In genomic region chr10:114259825-114260224, GRCh38 we compare ENCODE assay signal across 22 cellular contexts. TPM values are rescaled to one million over a fixed set of nuclear protein-coding genes. Genes with fewer than 3 reads are reported as not detected.
A peak's percentile ranks its signal among the peaks of the same experiment; 100 is the strongest.
DNase-seq lines count a peak whose midpoint lies in the region; ATAC-seq and TF ChIP-seq lines count a peak whose summit lies in the region.
"Had no signal": no experiment of that assay in that cellular context is flagged by ENCODE, and none has a peak within 500 bp of the region (broad histone marks: within the 10 kb centered on the region; RNA-seq: fewer than 3 reads in every experiment).

No MANE protein-coding gene starts in this region.

- H3K4me3 ChIP-seq in AG10803 (ENCODE audit: low read length) = no peak overlapping the region
- H3K4me3 ChIP-seq in naive thymus-derived CD4-positive, alpha-beta T cell (ENCODE audit: low read length) = no peak overlapping the region
- H3K4me3 ChIP-seq: pancreas, SK-N-MC had no signal

- no peaks in the 10 kb centered on the region for H3K4me1 ChIP-seq in naive thymus-derived CD4-positive, alpha-beta T cell (ENCODE audit: control insufficient read depth in 2 of 2, insufficient read depth in 2 of 2, low read length in 2 of 2)

- no peak overlapping the region for H3K4me3 Mint-ChIP-seq in naive thymus-derived CD4-positive, alpha-beta T cell
- H3K4me3 Mint-ChIP-seq: activated naive CD8-positive, alpha-beta T cell treated with anti-CD3 and anti-CD28 coated beads for 36 hours; activated T-cell treated with anti-CD3 and anti-CD28 coated beads, Interleukin-2, amount 50 U/mL, for 24 hours; stimulated activated naive CD8-positive, alpha-beta T cell treated with anti-CD3 and anti-CD28 coated beads, Interleukin-15, Interleukin-2, amounts not matched to agents 100 ng/mL and 50 ng/mL, for 24 hours had no signal

- H3K36me3 ChIP-seq in naive thymus-derived CD4-positive, alpha-beta T cell (ENCODE audit: control insufficient read depth in 2 of 3, insufficient read depth in 3 of 3, low read length in 3 of 3) = no peaks in the 10 kb centered on the region
- H3K36me3 ChIP-seq: pancreas had no signal

- H3K9me3 Mint-ChIP-seq in naive thymus-derived CD4-positive, alpha-beta T cell = no peaks in the 10 kb centered on the region
- H3K9me3 Mint-ChIP-seq: activated naive CD8-positive, alpha-beta T cell treated with anti-CD3 and anti-CD28 coated beads for 36 hours; activated T-cell treated with anti-CD3 and anti-CD28 coated beads, Interleukin-2, amount 50 U/mL, for 24 hours; stimulated activated naive CD8-positive, alpha-beta T cell treated with anti-CD3 and anti-CD28 coated beads, Interleukin-15, Interleukin-2, amounts not matched to agents 100 ng/mL and 50 ng/mL, for 24 hours had no signal

- no peaks in the 10 kb centered on the region for H3K9me3 ChIP-seq in naive thymus-derived CD4-positive, alpha-beta T cell (ENCODE audit: control insufficient read depth in 2 of 3, low read length in 3 of 3)
- H3K9me3 ChIP-seq: pancreas had no signal

- H3K27ac ChIP-seq in naive thymus-derived CD4-positive, alpha-beta T cell (ENCODE audit: low read depth, low read length) = no peak overlapping the region
- H3K27ac ChIP-seq: pancreas, SK-N-MC had no signal

- H3K4me1 Mint-ChIP-seq in naive thymus-derived CD4-positive, alpha-beta T cell = peaks cover 0 to 18% (median 12%) of the 10 kb centered on the region in 7 donors

- in situ Hi-C loops in KBM-7 (cut with MboI; ENCODE audit: low pct_unique_long_range_greater_than_20kb, low sequenced_read_pairs) = no loop called here

- POLR2A ChIA-PET in naive thymus-derived CD4-positive, alpha-beta T cell (lab: Charles Lee) = no interaction called here

- TF ChIP-seq POLR2A in erythroblast (IDR thresholded peaks at IDR 0.05; ENCODE audit: low read length) = no peak

- intact Hi-C loops in left cardiac atrium (cut with DNase I) (no loop called here), sciatic nerve (cut with DNase I) (no loop called here)
- intact Hi-C loops in naive thymus-derived CD4-positive, alpha-beta T cell (cut with micrococcal nuclease) = no loop called here

- no peaks in the 10 kb centered on the region for H3K36me3 Mint-ChIP-seq in naive thymus-derived CD4-positive, alpha-beta T cell
- H3K36me3 Mint-ChIP-seq: activated naive CD8-positive, alpha-beta T cell treated with anti-CD3 and anti-CD28 coated beads for 36 hours had no signal

- DNase-seq in AG10803 (ENCODE audit: low read depth) = peak; percentile 86
- DNase-seq in amniotic epithelial cell (ENCODE audit: low read depth) = peak; percentile 48
- peak; percentile 72 for DNase-seq in left cardiac atrium
- DNase-seq in sciatic nerve (ENCODE audit: low spot score) = no peak
- no peak for DNase-seq in erythroblast (lab: John Stamatoyannopoulos, UW)
- DNase-seq in C1 segment of cervical spinal cord (lab: John Stamatoyannopoulos, UW) = no peak
- no peak for DNase-seq in naive thymus-derived CD4-positive, alpha-beta T cell
- no peak for DNase-seq in KBM-7
- DNase-seq: activated CD4-positive, alpha-beta T cell treated with anti-CD3 and anti-CD28 coated beads, Interleukin-2, amount 50 U/mL, for 1 hour; activated naive CD8-positive, alpha-beta T cell treated with anti-CD3 and anti-CD28 coated beads for 36 hours; activated T-cell treated with anti-CD3 and anti-CD28 coated beads, Interleukin-2, amount 50 U/mL, for 24 hours; AML-193; caudate nucleus; DMS 273 treated with DMSO at 0.1 percent for 48 hours; effector memory CD4-positive, alpha-beta T cell; islet precursor cell; Kasumi-1; NCI-H1417 treated with DMSO at 0.1 percent for 48 hours; NCI-H345; pancreas had no signal

- peaks cover 0 to 5% (median 1%) of the 10 kb centered on the region in 5 donors for H3K27me3 Mint-ChIP-seq in naive thymus-derived CD4-positive, alpha-beta T cell
- H3K27me3 Mint-ChIP-seq: activated naive CD8-positive, alpha-beta T cell treated with anti-CD3 and anti-CD28 coated beads for 36 hours; stimulated activated naive CD8-positive, alpha-beta T cell treated with anti-CD3 and anti-CD28 coated beads, Interleukin-15, Interleukin-2, amounts not matched to agents 100 ng/mL and 50 ng/mL, for 24 hours had no signal

- ATAC-seq in left cardiac atrium = peak; percentile 75 to 91
- peak; percentile 47 for ATAC-seq in sciatic nerve
- no peak for ATAC-seq in naive thymus-derived CD4-positive, alpha-beta T cell

- H3K27me3 ChIP-seq in naive thymus-derived CD4-positive, alpha-beta T cell (ENCODE audit: control insufficient read depth in 2 of 2, insufficient read depth in 2 of 2, low read length in 2 of 2) = no peaks in the 10 kb centered on the region
- H3K27me3 ChIP-seq: pancreas had no signal

- H3K27ac Mint-ChIP-seq in naive thymus-derived CD4-positive, alpha-beta T cell = peak overlapping the region in 1 of 9 donors; percentile 19
- H3K27ac Mint-ChIP-seq: activated naive CD8-positive, alpha-beta T cell treated with anti-CD3 and anti-CD28 coated beads for 36 hours; activated T-cell treated with anti-CD3 and anti-CD28 coated beads, Interleukin-2, amount 50 U/mL, for 24 hours; stimulated activated naive CD8-positive, alpha-beta T cell treated with anti-CD3 and anti-CD28 coated beads, Interleukin-15, Interleukin-2, amounts not matched to agents 100 ng/mL and 50 ng/mL, for 24 hours had no signal

- TF ChIP-seq CTCF in AG10803 (conservative IDR thresholded peaks at IDR 0.05; ENCODE audit: low read length) = no peak

- CTCF ChIA-PET in naive thymus-derived CD4-positive, alpha-beta T cell (lab: Charles Lee) = no interaction called here

RNA-seq across cellular contexts. Expression of gene VWA2, which starts 20.8 kb away (rescaled TPM):
- total RNA-seq in left cardiac atrium = under 1 TPM; 0.13 to 0.21 TPM
- total RNA-seq in sciatic nerve = 0.62 TPM
- total RNA-seq in naive thymus-derived CD4-positive, alpha-beta T cell = under 1 TPM in 2 of 5 experiments, not detected in 3; 0.11 to 0.27 TPM
- polyA plus RNA-seq in naive thymus-derived CD4-positive, alpha-beta T cell = not detected
- total RNA-seq: activated naive CD8-positive, alpha-beta T cell treated with anti-CD3 and anti-CD28 coated beads for 36 hours had no signal

Comparison
In these comparisons a context has a peak if more than half of its experiments do, and no peak if none do; other contexts are left out.
1. DNase-seq: peak in AG10803 (single experiment), amniotic epithelial cell (single experiment) and left cardiac atrium (single experiment); none in sciatic nerve (single experiment), erythroblast (0 of 2), C1 segment of cervical spinal cord (0 of 14), naive thymus-derived CD4-positive, alpha-beta T cell (0 of 9) and KBM-7 (single experiment).